In genomic region chr20:46293084-46293483, GRCh38 we compare ENCODE assay signal across 11 cellular contexts. TPM values are rescaled to one million over a fixed set of nuclear protein-coding genes. Genes with fewer than 3 reads are reported as not detected.
A peak's percentile ranks its signal among the peaks of the same experiment; 100 is the strongest.
DNase-seq lines count a peak whose midpoint lies in the region; ATAC-seq and FAIRE-seq lines count a peak whose summit lies in the region.
"Had no signal": no experiment of that assay in that cellular context is flagged by ENCODE, and none has a peak within 500 bp of the region (broad histone marks: within the 10 kb centered on the region; RNA-seq: fewer than 3 reads in every experiment).

No MANE protein-coding gene starts in this region.

- no peak overlapping the region for H3K9ac ChIP-seq in adipocyte (ENCODE audit: low read length)

- H3K4me3 ChIP-seq in adipocyte (ENCODE audit: low read length) (no peak overlapping the region), small intestine (ENCODE audit: low read depth in 1 of 2, low read length in 2 of 2) (no peak overlapping the region)

- DNase-seq in Daoy (ENCODE audit: low read depth) (peak; percentile 43), LHCN-M2 (ENCODE audit: low read depth) (peak; percentile 51), adipocyte (ENCODE audit: low read depth) (peak; percentile 44), iris pigment epithelial cell (ENCODE audit: low read depth) (peak; percentile 61), small intestine (no peak)
- DNase-seq: activated T-cell treated with anti-CD3 and anti-CD28 coated beads, Interleukin-2, amount 50 U/mL, for 1 hour had no signal

- H3K36me3 ChIP-seq in adipocyte (ENCODE audit: control insufficient read depth, insufficient read depth, low read length, severe bottlenecking) (no peaks in the 10 kb centered on the region), small intestine (ENCODE audit: control insufficient read depth in 2 of 2, insufficient read depth in 2 of 2, low read length in 2 of 2) (no peaks in the 10 kb centered on the region)

- H3K27me3 ChIP-seq in adipocyte (replicated peaks; ENCODE audit: control insufficient read depth, insufficient read depth, low read length) (peaks cover 55% of the 10 kb centered on the region), small intestine (ENCODE audit: control insufficient read depth in 2 of 2, insufficient read depth in 2 of 2, low read length in 2 of 2) (peaks cover 0 to 11% of the 10 kb centered on the region in 2 donors)

- H3K9me3 ChIP-seq in adipocyte (ENCODE audit: control insufficient read depth, low read length), result no peaks in the 10 kb centered on the region
- H3K9me3 ChIP-seq in small intestine (ENCODE audit: control insufficient read depth, low read depth), result no peaks in the 10 kb centered on the region

- 21 to 23% (median 23%) methylated on average over 3 of the region's 3 CpGs for WGBS in small intestine, 3 donors

- no peak overlapping the region for H3K27ac ChIP-seq in small intestine (ENCODE audit: low read depth in 1 of 2, low read length in 1 of 2)

- FAIRE-seq in small intestine (lab: Jason Lieb, UNC), result no peak
- FAIRE-seq: G401.6 had no signal

- H3K4me1 ChIP-seq in adipocyte (ENCODE audit: control insufficient read depth, insufficient read depth, low read length), result no peaks in the 10 kb centered on the region
- no peaks in the 10 kb centered on the region for H3K4me1 ChIP-seq in small intestine (ENCODE audit: control insufficient read depth in 2 of 2, insufficient read depth in 1 of 2, low read depth in 1 of 2, low read length in 1 of 2)

- ATAC-seq in HG03571 (IDR thresholded peaks at IDR 0.05; ENCODE audit: unreplicated experiment), result no peak
- no peak for ATAC-seq in HG03196 (IDR thresholded peaks at IDR 0.05; ENCODE audit: unreplicated experiment)
- no peak for ATAC-seq in HG02610 (IDR thresholded peaks at IDR 0.05; ENCODE audit: unreplicated experiment)

RNA-seq across cellular contexts. Expression of gene CDH22, which starts 15.2 kb away (rescaled TPM):
- under 0.01 TPM in 1 of 2 replicates, not detected in the other for total RNA-seq in Daoy (2014; rRNA removed; shearing (Covaris generic))
- 0.11 TPM in 1 of 2 replicates, not detected in the other for total RNA-seq in LHCN-M2 (2014; rRNA removed)
- not detected for polyA plus RNA-seq in LHCN-M2 (2012)
- under 1 TPM in 1 of 3 donors, not detected in 2; 0.84 TPM for polyA plus RNA-seq in small intestine
- total RNA-seq: HT1080 had no signal
